In genomic region chr11:19326499-19326898, GRCh38 we compare ENCODE assay signal across 9 cellular contexts.
DNase-seq lines count a peak whose midpoint lies in the region; ATAC-seq, FAIRE-seq and TF ChIP-seq lines count a peak whose summit lies in the region.
"Had no signal": no experiment of that assay in that cellular context is flagged by ENCODE, and none has a peak within 500 bp of the region (broad histone marks: within the 10 kb centered on the region; RNA-seq: fewer than 3 reads in every experiment).

No MANE protein-coding gene starts in this region.

- in situ Hi-C loops in SK-MEL-5 (cut with HindIII; ENCODE audit: low pct_unique_long_range_greater_than_20kb, low sequenced_read_pairs): no loop called here

- 90% methylated on average over 1 of the region's 1 CpG for WGBS in A549 (ENCODE audit: missing lambda C conversion rate)

- no peaks in the 10 kb centered on the region for H3K36me3 ChIP-seq in BE2C

- no peak overlapping the region for H3K4me3 ChIP-seq in A549
- no peak overlapping the region for H3K4me3 ChIP-seq in GM12865 (ENCODE audit: low read depth, low read length)
- H3K4me3 ChIP-seq in foreskin fibroblast (ENCODE audit: low read depth in 1 of 2, low read length in 2 of 2): no peak overlapping the region
- no peak overlapping the region for H3K4me3 ChIP-seq in BE2C (ENCODE audit: low read depth, low read length)

- peak; percentile 41 to 45 for TF ChIP-seq RAD21 in A549 (conservative IDR thresholded peaks at IDR 0.05 in 1 of 2, IDR thresholded peaks at IDR 0.05 in 1 of 2)

- CTCF ChIA-PET in A549 (lab: Yijun Ruan, JAX): interaction anchor here (0.7 to 4.4 kb wide), 8 partner anchors 17 to 417 kb away, joined by 3 to 40 read pairs (median 4); no protein-coding TSS in a partner anchor

- no peak overlapping the region for H3K27ac ChIP-seq in A549

- no peak for TF ChIP-seq POLR2A in A549 (IDR thresholded peaks at IDR 0.05; ENCODE audit: low read length)

- no peak for FAIRE-seq in A549 (lab: Jason Lieb, UNC)

- H3K4me2 ChIP-seq in A549: no peak overlapping the region

- peak in 1 of 2 experiments; percentile 17 for DNase-seq in A549 (ENCODE audit: low read depth in 1 of 2, low spot score in 1 of 2)
- DNase-seq in GM12865 (ENCODE audit: low read depth): no peak
- peak; percentile 38 for DNase-seq in SK-MEL-5 (ENCODE audit: low read depth, low spot score)
- peak; percentile 9 to 52 for DNase-seq in foreskin fibroblast
- DNase-seq in BE2C: no peak
- DNase-seq in NCI-H1048 (lab: John Stamatoyannopoulos, UW): no peak
- DNase-seq: stimulated activated CD4-positive, alpha-beta T cell treated with anti-CD3 and anti-CD28 coated beads, Interleukin-2, amount 100 ng/mL, for 48 hours had no signal

- no peak for TF ChIP-seq EP300 in A549 (IDR thresholded peaks at IDR 0.05)

- no peaks in the 10 kb centered on the region for H3K9me3 ChIP-seq in A549
- H3K9me3 ChIP-seq in BE2C: no peaks in the 10 kb centered on the region

- TF ChIP-seq CTCF in A549 (IDR thresholded peaks at IDR 0.05) (peak; percentile 28; the same call in 2 of the 3 replicates), GM12865 (IDR thresholded peaks at IDR 0.05; ENCODE audit: insufficient read depth, low read depth, low read length, missing control alignments) (peak; percentile 0), foreskin fibroblast (IDR thresholded peaks at IDR 0.05; ENCODE audit: low read depth, low read length) (peak; percentile 18), BE2C (IDR thresholded peaks at IDR 0.05; ENCODE audit: low read depth, low read length) (no peak)

- no peaks in the 10 kb centered on the region for H3K27me3 ChIP-seq in BE2C

- POLR2A ChIA-PET in A549 (lab: Yijun Ruan, JAX): no interaction called here

- H3K4me1 ChIP-seq in A549 (no peaks in the 10 kb centered on the region), BE2C (no peaks in the 10 kb centered on the region)

- peak in 1 of 2 experiments; percentile 59; a peak in 3 of 6 replicates for ATAC-seq in A549
- no peak for ATAC-seq in HG02970 (IDR thresholded peaks at IDR 0.05; ENCODE audit: low FRiP score, unreplicated experiment)
- ATAC-seq in GM18861 (IDR thresholded peaks at IDR 0.05; ENCODE audit: unreplicated experiment): no peak

TF ChIP-seq in A549, 52 proteins besides CTCF, POLR2A, EP300 and RAD21:
- peak; percentile 37; the same call in 2 of the 3 replicates for TF ChIP-seq SMC3 (IDR thresholded peaks at IDR 0.05)
- TF ChIP-seq FOSL2 (IDR thresholded peaks at IDR 0.05): no peak
- no peak for TF ChIP-seq FOSL2 (CRISPR knock-in tag; IDR thresholded peaks at IDR 0.05)

Comparison
In these comparisons a context has a peak if more than half of its experiments do, and no peak if none do; other contexts are left out.
1. DNase-seq: peak in SK-MEL-5 (single experiment) and foreskin fibroblast (2 of 2); none in GM12865 (single experiment), BE2C (single experiment) and NCI-H1048 (single experiment).